Comparison of ENCODE assay signal across 9 cellular contexts in genomic region chr14:61503167-61503801, GRCh38.
DNase-seq lines count a peak whose midpoint lies in the region; ATAC-seq, FAIRE-seq and TF ChIP-seq lines count a peak whose summit lies in the region.
"Had no signal": no experiment of that assay in that cellular context is flagged by ENCODE, and none has a peak within 500 bp of the region (broad histone marks: within the 10 kb centered on the region; RNA-seq: fewer than 3 reads in every experiment).

No MANE protein-coding gene starts in this region.

- no peaks in the 10 kb centered on the region for H3K27me3 Mint-ChIP-seq in CD14-positive monocyte (ENCODE audit: low read depth in 3 of 3)
- H3K27me3 Mint-ChIP-seq in activated T-helper 1 cell treated with anti-CD3 and anti-CD28 coated beads, Interleukin-12 subunit alpha, Interleukin-12 subunit beta, Interleukin-2, Interleukin-4 antibody, amounts not matched to agents 30 ng/mL and 10 ng/mL and 1 ng/mL, durations not matched to agents 14 hours and 24 hours and 36 hours (ENCODE audit: insufficient read depth) = no peaks in the 10 kb centered on the region

- no peak for DNase-seq in CD14-positive monocyte (ENCODE audit: low spot score)
- DNase-seq in activated T-helper 1 cell treated with anti-CD3 and anti-CD28 coated beads, Interleukin-12 subunit alpha, Interleukin-12 subunit beta, Interleukin-2, Interleukin-4 antibody, amounts not matched to agents 30 ng/mL and 10 ng/mL and 1 ng/mL, durations not matched to agents 14 hours and 24 hours and 36 hours (ENCODE audit: low spot score) = peak; percentile 51
- DNase-seq in left colon = no peak
- DNase-seq in transverse colon = no peak
- no peak for DNase-seq in frontal cortex (ENCODE audit: low spot score in 2 of 2)
- DNase-seq in NCI-H1930 (lab: John Stamatoyannopoulos, UW) = no peak
- DNase-seq: heart left ventricle had no signal

- peaks cover 0 to 3% (median 0%) of the 10 kb centered on the region in 7 donors for H3K9me3 Mint-ChIP-seq in CD14-positive monocyte
- peaks cover 5% of the 10 kb centered on the region for H3K9me3 Mint-ChIP-seq in activated T-helper 1 cell treated with anti-CD3 and anti-CD28 coated beads, Interleukin-12 subunit alpha, Interleukin-12 subunit beta, Interleukin-2, Interleukin-4 antibody, amounts not matched to agents 30 ng/mL and 10 ng/mL and 1 ng/mL, durations not matched to agents 14 hours and 24 hours and 36 hours

- H3K4me3 ChIP-seq in transverse colon = no peak overlapping the region
- H3K4me3 ChIP-seq: heart left ventricle had no signal

- TF ChIP-seq EP300 in transverse colon (IDR thresholded peaks at IDR 0.05; ENCODE audit: low read depth) = no peak

- H3K4me1 Mint-ChIP-seq in CD14-positive monocyte = peaks cover 47% of the 10 kb centered on the region
- peaks cover 94% of the 10 kb centered on the region for H3K4me1 Mint-ChIP-seq in activated T-helper 1 cell treated with anti-CD3 and anti-CD28 coated beads, Interleukin-12 subunit alpha, Interleukin-12 subunit beta, Interleukin-2, Interleukin-4 antibody, amounts not matched to agents 30 ng/mL and 10 ng/mL and 1 ng/mL, durations not matched to agents 14 hours and 24 hours and 36 hours (ENCODE audit: low read depth)

- H3K36me3 Mint-ChIP-seq in CD14-positive monocyte = peaks cover 9 to 16% of the 10 kb centered on the region in 2 donors
- peaks cover 47% of the 10 kb centered on the region for H3K36me3 Mint-ChIP-seq in activated T-helper 1 cell treated with anti-CD3 and anti-CD28 coated beads, Interleukin-12 subunit alpha, Interleukin-12 subunit beta, Interleukin-2, Interleukin-4 antibody, amounts not matched to agents 30 ng/mL and 10 ng/mL and 1 ng/mL, durations not matched to agents 14 hours and 24 hours and 36 hours (ENCODE audit: low read depth)

- TF ChIP-seq CTCF in CD14-positive monocyte (IDR thresholded peaks at IDR 0.05) (no peak), transverse colon (IDR thresholded peaks at IDR 0.05) (no peak)

- no peaks in the 10 kb centered on the region for H3K27me3 ChIP-seq in transverse colon
- H3K27me3 ChIP-seq: heart left ventricle had no signal

- peak; percentile 83 for ATAC-seq in GM19468 (IDR thresholded peaks at IDR 0.05; ENCODE audit: extremely low read depth, unreplicated experiment)
- peak; percentile 77 for ATAC-seq in HG03571 (IDR thresholded peaks at IDR 0.05; ENCODE audit: unreplicated experiment)
- ATAC-seq in left colon = peak; percentile 40

- no peak for FAIRE-seq in frontal cortex (lab: Jason Lieb, UNC)

- H3K4me1 ChIP-seq in transverse colon = peaks cover 0 to 20% (median 0%) of the 10 kb centered on the region in 4 donors

- no peaks in the 10 kb centered on the region for H3K36me3 ChIP-seq in transverse colon

- WGBS in transverse colon (ENCODE audit: low coverage in 1 of 2), 2 donors = 53 to 56% methylated on average over 6 to 7 of the region's 7 CpGs

- intact Hi-C loops in CD14-positive monocyte (cut with micrococcal nuclease) (no loop called here), left colon (cut with DNase I, micrococcal nuclease) (no loop called here), transverse colon (cut with DNase I; ENCODE audit: low total_unique reads) (no loop called here)
- intact Hi-C loops in activated T-helper 1 cell treated with anti-CD3 and anti-CD28 coated beads, Interleukin-12 subunit alpha, Interleukin-12 subunit beta, Interleukin-2, Interleukin-4 antibody, amounts not matched to agents 30 ng/mL and 10 ng/mL and 1 ng/mL, durations not matched to agents 14 hours and 24 hours and 36 hours (cut with micrococcal nuclease) = loop anchor here (1.0 to 5.0 kb wide), 11 partner anchors 8 to 192 kb away; partner anchors contain the start of gene HIF1A

- peak overlapping the region; percentile 21 to 61 (median 38) for H3K27ac ChIP-seq in transverse colon

- H3K4me3 Mint-ChIP-seq in CD14-positive monocyte = peak overlapping the region in 1 of 2 donors; percentile 42
- H3K4me3 Mint-ChIP-seq in activated T-helper 1 cell treated with anti-CD3 and anti-CD28 coated beads, Interleukin-12 subunit alpha, Interleukin-12 subunit beta, Interleukin-2, Interleukin-4 antibody, amounts not matched to agents 30 ng/mL and 10 ng/mL and 1 ng/mL, durations not matched to agents 14 hours and 24 hours and 36 hours = peak overlapping the region; percentile 76

- TF ChIP-seq POLR2A in transverse colon (IDR thresholded peaks at IDR 0.05) = no peak

- no peaks in the 10 kb centered on the region for H3K9me3 ChIP-seq in transverse colon
- H3K9me3 ChIP-seq: heart left ventricle had no signal

- peak overlapping the region in 6 of 7 donors; percentile 6 to 88 (median 64) for H3K27ac Mint-ChIP-seq in CD14-positive monocyte
- H3K27ac Mint-ChIP-seq in activated T-helper 1 cell treated with anti-CD3 and anti-CD28 coated beads, Interleukin-12 subunit alpha, Interleukin-12 subunit beta, Interleukin-2, Interleukin-4 antibody, amounts not matched to agents 30 ng/mL and 10 ng/mL and 1 ng/mL, durations not matched to agents 14 hours and 24 hours and 36 hours = peak overlapping the region; percentile 99

- in situ Hi-C loops in transverse colon (cut with MboI; ENCODE audit: low pct_ligation_motif_present in 1 of 4, low pct_unique_long_range_greater_than_20kb in 1 of 4, low sequenced_read_pairs in 3 of 4) = no loop called here
